Comparison of ENCODE assay signal across 7 cellular contexts in the genomic region with DNA sequence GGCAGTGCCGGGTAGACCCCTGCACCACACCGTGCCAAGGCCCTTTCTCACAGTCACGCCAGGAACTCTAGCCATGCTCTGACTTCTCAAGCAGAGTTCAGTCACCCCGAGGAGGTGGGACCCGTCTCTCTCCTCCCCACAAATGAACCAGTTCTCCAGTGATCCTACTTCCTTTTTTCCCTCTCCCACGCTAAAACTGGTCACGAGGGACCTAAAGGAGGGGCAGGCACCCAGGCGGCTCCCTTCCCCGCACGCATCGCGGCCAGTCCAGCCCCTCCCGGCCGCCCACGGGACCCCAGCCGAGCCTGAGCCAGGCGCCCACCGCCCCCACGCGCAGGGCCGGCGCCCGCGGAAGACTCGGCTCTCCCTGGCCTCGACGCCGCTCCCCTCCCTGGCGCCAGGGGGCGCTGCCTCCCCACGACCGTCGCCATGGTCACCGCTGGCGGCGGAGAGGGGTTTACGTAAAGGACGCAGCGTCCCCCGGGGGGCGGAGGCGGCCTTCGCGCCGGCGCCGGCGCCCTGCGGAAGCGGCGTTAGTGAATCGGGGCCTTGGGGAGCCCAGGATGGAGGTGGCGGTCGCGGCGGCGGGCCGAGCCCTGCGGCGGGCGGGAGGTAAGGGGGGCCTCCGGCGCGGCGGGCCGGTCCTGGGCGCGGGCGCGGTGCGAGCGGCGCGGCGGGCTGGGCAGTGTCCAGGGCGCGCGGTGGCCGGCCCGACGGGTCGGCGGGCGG. TPM values are rescaled to one million over a fixed set of nuclear protein-coding genes. Genes with fewer than 3 reads are reported as not detected.
DNase-seq lines count a peak whose midpoint lies in the region; ATAC-seq and TF ChIP-seq lines count a peak whose summit lies in the region.

A gene with protein sequence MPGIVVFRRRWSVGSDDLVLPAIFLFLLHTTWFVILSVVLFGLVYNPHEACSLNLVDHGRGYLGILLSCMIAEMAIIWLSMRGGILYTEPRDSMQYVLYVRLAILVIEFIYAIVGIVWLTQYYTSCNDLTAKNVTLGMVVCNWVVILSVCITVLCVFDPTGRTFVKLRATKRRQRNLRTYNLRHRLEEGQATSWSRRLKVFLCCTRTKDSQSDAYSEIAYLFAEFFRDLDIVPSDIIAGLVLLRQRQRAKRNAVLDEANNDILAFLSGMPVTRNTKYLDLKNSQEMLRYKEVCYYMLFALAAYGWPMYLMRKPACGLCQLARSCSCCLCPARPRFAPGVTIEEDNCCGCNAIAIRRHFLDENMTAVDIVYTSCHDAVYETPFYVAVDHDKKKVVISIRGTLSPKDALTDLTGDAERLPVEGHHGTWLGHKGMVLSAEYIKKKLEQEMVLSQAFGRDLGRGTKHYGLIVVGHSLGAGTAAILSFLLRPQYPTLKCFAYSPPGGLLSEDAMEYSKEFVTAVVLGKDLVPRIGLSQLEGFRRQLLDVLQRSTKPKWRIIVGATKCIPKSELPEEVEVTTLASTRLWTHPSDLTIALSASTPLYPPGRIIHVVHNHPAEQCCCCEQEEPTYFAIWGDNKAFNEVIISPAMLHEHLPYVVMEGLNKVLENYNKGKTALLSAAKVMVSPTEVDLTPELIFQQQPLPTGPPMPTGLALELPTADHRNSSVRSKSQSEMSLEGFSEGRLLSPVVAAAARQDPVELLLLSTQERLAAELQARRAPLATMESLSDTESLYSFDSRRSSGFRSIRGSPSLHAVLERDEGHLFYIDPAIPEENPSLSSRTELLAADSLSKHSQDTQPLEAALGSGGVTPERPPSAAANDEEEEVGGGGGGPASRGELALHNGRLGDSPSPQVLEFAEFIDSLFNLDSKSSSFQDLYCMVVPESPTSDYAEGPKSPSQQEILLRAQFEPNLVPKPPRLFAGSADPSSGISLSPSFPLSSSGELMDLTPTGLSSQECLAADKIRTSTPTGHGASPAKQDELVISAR (plus strand): TSS at position 499 of the 729 bp plus-strand sequence. CDS start 39,765 bp downstream, outside the sequence.

- peak within 1 kb of the TSS; percentile 66 for H3K27ac Mint-ChIP-seq in progenitor cell of endocrine pancreas

- intact Hi-C loops in left cardiac atrium (cut with DNase I), result loop anchor here (2.0 kb wide), 2 partner anchors 53 to 55 kb away; no protein-coding TSS in a partner anchor

- H3K4me3 ChIP-seq in Jurkat, Clone E6-1 (ENCODE audit: low read length), result peak within 1 kb of the TSS; percentile 32
- H3K4me3 ChIP-seq in urinary bladder (ENCODE audit: low read depth, low read length), result peak within 1 kb of the TSS; percentile 52

- H3K27ac ChIP-seq in urinary bladder (ENCODE audit: low read depth), result no peak within 1 kb of the TSS

- peak within 1 kb of the TSS; percentile 52 for H3K4me3 Mint-ChIP-seq in progenitor cell of endocrine pancreas (ENCODE audit: low read depth)

- peaks cover 15% of the 10 kb centered on the region for H3K4me1 Mint-ChIP-seq in progenitor cell of endocrine pancreas (ENCODE audit: low read depth)

- no peaks in the 10 kb centered on the region for H3K9me3 Mint-ChIP-seq in progenitor cell of endocrine pancreas (ENCODE audit: low read depth)

- peaks cover 4% of the 10 kb centered on the region for H3K36me3 Mint-ChIP-seq in progenitor cell of endocrine pancreas (ENCODE audit: insufficient read depth)

- H3K36me3 ChIP-seq in urinary bladder (ENCODE audit: insufficient read depth), result no peaks in the 10 kb centered on the region

- no peaks in the 10 kb centered on the region for H3K27me3 Mint-ChIP-seq in progenitor cell of endocrine pancreas

- DNase-seq in GM13976 (ENCODE audit: low spot score) (peak; percentile 95), SKM-1 (lab: John Stamatoyannopoulos, UW; ENCODE audit: unreplicated experiment) (peak; percentile 56), left cardiac atrium (peak; percentile 73), progenitor cell of endocrine pancreas (ENCODE audit: low spot score, unreplicated experiment) (peak; percentile 70)
- peak; percentile 52 for DNase-seq in Jurkat, Clone E6-1 (ENCODE audit: low read depth, low spot score)
- peak; percentile 30 for DNase-seq in activated naive CD8-positive, alpha-beta T cell treated with anti-CD3 and anti-CD28 coated beads, Interleukin-2, amount 50 U/mL, for 16 hours (ENCODE audit: low read depth, low spot score)

- 3% methylated on average over 84 of the region's 84 CpGs for WGBS in urinary bladder

- no peaks in the 10 kb centered on the region for H3K4me1 ChIP-seq in urinary bladder (ENCODE audit: insufficient read depth)

- in situ Hi-C loops in GM13976 (cut with MboI; ENCODE audit: low sequenced_read_pairs, unreplicated experiment), result no loop called here

- peak; percentile 96 for TF ChIP-seq CTCF in GM13976 (IDR thresholded peaks at IDR 0.05; ENCODE audit: borderline replicate concordance, control extremely low read depth, extremely low read depth, insufficient read depth, missing control alignments)
- peak; percentile 97 for TF ChIP-seq CTCF in progenitor cell of endocrine pancreas (IDR thresholded peaks at IDR 0.05; ENCODE audit: unreplicated experiment)

- ATAC-seq in left cardiac atrium, result peak; percentile 80 to 87

RNA-seq across cellular contexts. Expression of the gene that starts here (rescaled TPM):
- 1.7 TPM for polyA plus RNA-seq in Jurkat, Clone E6-1 (2012; ENCODE audit: insufficient read depth, insufficient read length)
- 1 to 10 TPM; 4.1 to 5.0 TPM for total RNA-seq in left cardiac atrium
- total RNA-seq in progenitor cell of endocrine pancreas, result 8.7 and 9.3 TPM in 2 replicates
- total RNA-seq in urinary bladder, result 1.8 TPM
- 2.5 TPM for polyA plus RNA-seq in urinary bladder

Comparison
In these comparisons a context has a peak if more than half of its experiments do, and no peak if none do; other contexts are left out.
1. DNase-seq: peak in every context shown above with its lines; median percentile 95 in GM13976; 73 in left cardiac atrium; 70 in progenitor cell of endocrine pancreas; 56 in SKM-1; 52 in Jurkat, Clone E6-1; 30 in activated naive CD8-positive, alpha-beta T cell treated with anti-CD3 and anti-CD28 coated beads, Interleukin-2, amount 50 U/mL, for 16 hours.